Comparison of ENCODE assay signal across 1 cellular context in genomic region chr12:13913371-13913770, GRCh38.
TF ChIP-seq lines count a peak whose summit lies in the region.

No MANE protein-coding gene starts in this region.

TF ChIP-seq in HCT116, 20 proteins besides CTCF, POLR2A, EP300 and RAD21 (continued from another document):
- TF ChIP-seq REST (IDR thresholded peaks at IDR 0.05; ENCODE audit: low read depth): no peak
- TF ChIP-seq JUND (IDR thresholded peaks at IDR 0.05): no peak
- TF ChIP-seq EZH2 (IDR thresholded peaks at IDR 0.05): no peak
- no peak for TF ChIP-seq POLR2AphosphoS5 (IDR thresholded peaks at IDR 0.05; ENCODE audit: low read depth, low read length)
- TF ChIP-seq ZNF274 (IDR thresholded peaks at IDR 0.05; ENCODE audit: low read depth, low read length): no peak
- TF ChIP-seq SP1 (IDR thresholded peaks at IDR 0.05; ENCODE audit: low read depth): no peak
- no peak for TF ChIP-seq CEBPB (IDR thresholded peaks at IDR 0.05; ENCODE audit: low read depth)
- TF ChIP-seq ZFX (IDR thresholded peaks at IDR 0.05): no peak
